ENCODE assay signal across 1 cellular context in genomic region chr11:58739725-58740430, GRCh38.
TF ChIP-seq lines count a peak whose summit lies in the region.

No MANE protein-coding gene starts in this region.

TF ChIP-seq in HepG2, 621 proteins besides CTCF, POLR2A, EP300 and RAD21:
- TF ChIP-seq HMGXB3 (CRISPR knock-in tag; IDR thresholded peaks at IDR 0.05; ENCODE audit: borderline replicate concordance) (no peak), HNRNPL (IDR thresholded peaks at IDR 0.05; ENCODE audit: low read depth, low read length) (no peak)
TF ChIP-seq in HepG2: peak in this region for 0.
